In genomic region chrX:358651-359143, GRCh38 we compare ENCODE assay signal across 15 cellular contexts.
"Had no signal": no experiment of that assay in that cellular context is flagged by ENCODE, and none has a peak within 500 bp of the region (broad histone marks: within the 10 kb centered on the region; RNA-seq: fewer than 3 reads in every experiment).

No MANE protein-coding gene starts in this region.

- H3K27me3 Mint-ChIP-seq: activated CD4-positive, alpha-beta memory T cell treated with anti-CD3 and anti-CD28 coated beads for 36 hours had no signal

- H3K4me3 ChIP-seq: cardiac muscle cell, colonic mucosa, heart right ventricle, left ventricle myocardium inferior, transverse colon had no signal

- H3K27me3 ChIP-seq: cardiac muscle cell, colonic mucosa, heart right ventricle, transverse colon had no signal

- H3K4me1 ChIP-seq: colonic mucosa, parathyroid adenoma, transverse colon had no signal

- H3K36me3 Mint-ChIP-seq: stimulated activated effector memory CD8-positive, alpha-beta T cell treated with anti-CD3 and anti-CD28 coated beads, Interleukin-12 subunit alpha, Interleukin-12 subunit beta, amount 100 ng/mL, for 72 hours had no signal

- H3K9me3 ChIP-seq: colonic mucosa had no signal

- DNase-seq: activated CD4-positive, alpha-beta memory T cell treated with anti-CD3 and anti-CD28 coated beads for 36 hours; activated CD8-positive, alpha-beta memory T cell treated with anti-CD3 and anti-CD28 coated beads, Interleukin-2, amount 50 U/mL, for 48 hours; colonic mucosa; effector CD4-positive, alpha-beta T cell; heart right ventricle; islet precursor cell; mesendoderm; SIG-M5; substantia nigra; T-helper 2 cell; transverse colon had no signal

- H3K36me3 ChIP-seq: colonic mucosa had no signal

- ATAC-seq: heart right ventricle; stimulated activated effector memory CD8-positive, alpha-beta T cell treated with anti-CD3 and anti-CD28 coated beads, Interleukin-12 subunit alpha, Interleukin-12 subunit beta, amount 100 ng/mL, for 72 hours had no signal

- H3K27ac ChIP-seq: cardiac muscle cell, colonic mucosa, left ventricle myocardium inferior, parathyroid adenoma, transverse colon had no signal

- H3K4me3 Mint-ChIP-seq: activated CD4-positive, alpha-beta memory T cell treated with anti-CD3 and anti-CD28 coated beads for 36 hours; stimulated activated effector memory CD8-positive, alpha-beta T cell treated with anti-CD3 and anti-CD28 coated beads, Interleukin-12 subunit alpha, Interleukin-12 subunit beta, amount 100 ng/mL, for 72 hours had no signal
